ENCODE assay signal across 28 cellular contexts in the genomic region with DNA sequence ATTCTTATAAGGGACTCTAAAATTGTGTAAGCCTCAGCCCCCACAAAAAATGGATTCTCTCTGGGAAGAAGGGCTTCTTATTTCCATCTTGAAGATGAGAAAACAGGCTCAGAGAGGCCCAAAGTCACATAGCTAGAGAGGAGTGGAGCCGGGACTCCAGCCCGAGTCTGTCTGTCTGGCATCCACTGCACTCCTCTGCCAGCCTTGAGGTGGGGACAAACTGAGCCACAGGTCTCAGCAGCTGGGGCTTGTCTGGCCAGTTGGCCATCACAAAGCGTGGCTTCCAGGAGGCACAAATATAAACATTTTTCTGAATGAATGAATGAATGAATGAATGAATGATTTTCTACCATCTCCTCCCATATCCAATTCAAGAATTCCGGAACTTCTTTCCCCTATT.
"Had no signal": no experiment of that assay in that cellular context is flagged by ENCODE, and none has a peak within 500 bp of the region (broad histone marks: within the 10 kb centered on the region; RNA-seq: fewer than 3 reads in every experiment).

No MANE protein-coding gene starts in this region.

- H3K9me3 Mint-ChIP-seq: stimulated activated effector memory CD8-positive, alpha-beta T cell treated with anti-CD3 and anti-CD28 coated beads, Interleukin-12 subunit alpha, Interleukin-12 subunit beta, amount 100 ng/mL, for 72 hours; stimulated activated naive CD8-positive, alpha-beta T cell treated with anti-CD3 and anti-CD28 coated beads, Interleukin-15, amount 100 ng/mL, for 72 hours had no signal

- H3K36me3 Mint-ChIP-seq: stimulated activated effector memory CD8-positive, alpha-beta T cell treated with anti-CD3 and anti-CD28 coated beads, Interleukin-12 subunit alpha, Interleukin-12 subunit beta, amount 100 ng/mL, for 72 hours; stimulated activated memory B cell treated with anti-CD40 and anti-IgM and Interleukin-4, amounts not matched to agents 10 μg/mL and 1 μg/mL and 100 μg/mL, for 72 hours; stimulated activated naive B cell treated with anti-CD40 and anti-IgM and Interleukin-4, amounts not matched to agents 10 μg/mL and 1 μg/mL and 100 μg/mL, for 72 hours; type B pancreatic cell had no signal

- H3K36me3 ChIP-seq: stomach, suprapubic skin, thoracic aorta, thyroid gland, tibial artery, tibial nerve, transverse colon, upper lobe of left lung, upper lobe of right lung, uterus, vagina had no signal

- H3K4me1 Mint-ChIP-seq: stimulated activated effector memory CD8-positive, alpha-beta T cell treated with anti-CD3 and anti-CD28 coated beads, Interleukin-12 subunit alpha, Interleukin-12 subunit beta, amount 100 ng/mL, for 72 hours; stimulated activated memory B cell treated with anti-CD40 and anti-IgM and Interleukin-4, amounts not matched to agents 10 μg/mL and 1 μg/mL and 100 μg/mL, for 72 hours; stimulated activated naive B cell treated with anti-CD40 and anti-IgM and Interleukin-4, amounts not matched to agents 10 μg/mL and 1 μg/mL and 100 μg/mL, for 72 hours; stimulated activated naive CD8-positive, alpha-beta T cell treated with anti-CD3 and anti-CD28 coated beads, Interleukin-15, amount 100 ng/mL, for 72 hours had no signal

- H3K4me3 ChIP-seq: stomach, suprapubic skin, testis, thoracic aorta, thyroid gland, tibial artery, tibial nerve, transverse colon, upper lobe of left lung, upper lobe of right lung, uterus, vagina had no signal

- H3K4me3 Mint-ChIP-seq: stimulated activated effector memory CD8-positive, alpha-beta T cell treated with anti-CD3 and anti-CD28 coated beads, Interleukin-12 subunit alpha, Interleukin-12 subunit beta, amount 100 ng/mL, for 72 hours; stimulated activated memory B cell treated with anti-CD40 and anti-IgM and Interleukin-4, amounts not matched to agents 10 μg/mL and 1 μg/mL and 100 μg/mL, for 72 hours; stimulated activated naive B cell treated with anti-CD40 and anti-IgM and Interleukin-4, amounts not matched to agents 10 μg/mL and 1 μg/mL and 100 μg/mL, for 72 hours; stimulated activated naive CD8-positive, alpha-beta T cell treated with anti-CD3 and anti-CD28 coated beads, Interleukin-15, amount 100 ng/mL, for 72 hours; stimulated activated naive CD8-positive, alpha-beta T cell treated with anti-CD3 and anti-CD28 coated beads, Interleukin-15, Interleukin-2, amounts not matched to agents 100 ng/mL and 50 ng/mL, for 24 hours; type B pancreatic cell had no signal

- DNase-seq: stimulated activated CD4-positive, alpha-beta T cell treated with anti-CD3 and anti-CD28 coated beads, Interleukin-2, amount 100 ng/mL, for 48 hours; stimulated activated CD4-positive, alpha-beta T cell treated with anti-CD3 and anti-CD28 coated beads, Interleukin-4, amount 100 ng/mL, for 1 hour; stimulated activated CD4-positive, alpha-beta T cell treated with anti-CD3 and anti-CD28 coated beads, Interleukin-4, amount 100 ng/mL, for 24 hours; stimulated activated CD4-positive, alpha-beta T cell treated with anti-CD3 and anti-CD28 coated beads, Interleukin-4, amount 100 ng/mL, for 4 hours; stimulated activated CD8-positive, alpha-beta memory T cell treated with anti-CD3 and anti-CD28 coated beads, Interleukin-4, amount 100 ng/mL, for 48 hours; stimulated activated naive B cell treated with anti-CD40 and anti-IgM and Interleukin-4, amounts not matched to agents 10 μg/mL and 1 μg/mL and 100 μg/mL, for 72 hours; stimulated activated naive CD4-positive, alpha-beta T cell; stimulated activated naive CD4-positive, alpha-beta T cell treated with Interleukin-2 at 50 U/mL for 16 hours; stimulated activated naive CD8-positive, alpha-beta T cell treated with anti-CD3 and anti-CD28 coated beads, Interleukin-15, amount 100 ng/mL, for 72 hours; stimulated activated naive CD8-positive, alpha-beta T cell treated with anti-CD3 and anti-CD28 coated beads, Interleukin-15, Interleukin-2, amounts not matched to agents 100 U/mL and 50 U/mL, for 24 hours; stomach; substantia nigra; testis; thyroid gland; tibial artery; transverse colon; trophoblast cell; upper lobe of left lung; upper lobe of right lung; uterus had no signal

- H3K27ac Mint-ChIP-seq: stimulated activated effector memory CD8-positive, alpha-beta T cell treated with anti-CD3 and anti-CD28 coated beads, Interleukin-12 subunit alpha, Interleukin-12 subunit beta, amount 100 ng/mL, for 72 hours; stimulated activated memory B cell treated with anti-CD40 and anti-IgM and Interleukin-4, amounts not matched to agents 10 μg/mL and 1 μg/mL and 100 μg/mL, for 72 hours; stimulated activated naive B cell treated with anti-CD40 and anti-IgM and Interleukin-4, amounts not matched to agents 10 μg/mL and 1 μg/mL and 100 μg/mL, for 72 hours; stimulated activated naive CD8-positive, alpha-beta T cell treated with anti-CD3 and anti-CD28 coated beads, Interleukin-15, amount 100 ng/mL, for 72 hours; stimulated activated naive CD8-positive, alpha-beta T cell treated with anti-CD3 and anti-CD28 coated beads, Interleukin-15, Interleukin-2, amounts not matched to agents 100 ng/mL and 50 ng/mL, for 24 hours; type B pancreatic cell had no signal

- H3K27ac ChIP-seq: stomach, suprapubic skin, testis, thoracic aorta, thyroid gland, tibial artery, tibial nerve, transverse colon, upper lobe of left lung, upper lobe of right lung, uterus, vagina had no signal

- H3K9me3 ChIP-seq: suprapubic skin, testis, thoracic aorta, thyroid gland, tibial artery, transverse colon, upper lobe of left lung, upper lobe of right lung, uterus, vagina had no signal

- H3K27me3 ChIP-seq: testis, thyroid gland, transverse colon, upper lobe of left lung, uterus, vagina had no signal

- H3K4me1 ChIP-seq: stomach, suprapubic skin, testis, thyroid gland, tibial artery, tibial nerve, upper lobe of left lung, upper lobe of right lung, uterus, vagina had no signal

- ATAC-seq: stimulated activated effector memory CD8-positive, alpha-beta T cell treated with anti-CD3 and anti-CD28 coated beads, Interleukin-12 subunit alpha, Interleukin-12 subunit beta, amount 100 ng/mL, for 72 hours; stimulated activated memory B cell treated with anti-CD40 and anti-IgM and Interleukin-4, amounts not matched to agents 10 μg/mL and 1 μg/mL and 100 μg/mL, for 72 hours; stimulated activated naive B cell treated with anti-CD40 and anti-IgM and Interleukin-4, amounts not matched to agents 10 μg/mL and 1 μg/mL and 100 μg/mL, for 72 hours; stimulated activated naive CD8-positive, alpha-beta T cell treated with anti-CD3 and anti-CD28 coated beads, Interleukin-15, amount 100 ng/mL, for 72 hours; stimulated activated naive CD8-positive, alpha-beta T cell treated with anti-CD3 and anti-CD28 coated beads, Interleukin-15, Interleukin-2, amounts not matched to agents 100 U/mL and 50 U/mL, for 24 hours; upper lobe of right lung had no signal
